ENCODE assay signal across 8 cellular contexts in genomic region chr6:125163339-125163738, GRCh38. TPM values are rescaled to one million over a fixed set of nuclear protein-coding genes. Genes with fewer than 3 reads are reported as not detected.
"Had no signal": no experiment of that assay in that cellular context is flagged by ENCODE, and none has a peak within 500 bp of the region (broad histone marks: within the 10 kb centered on the region; RNA-seq: fewer than 3 reads in every experiment).

No MANE protein-coding gene starts in this region.

RNA-seq across cellular contexts. Expression of gene TPD52L1, which starts 9.8 kb away (rescaled TPM):
- total RNA-seq: activated B cell treated with CpG ODN at 0.5 μM for 24 hours; activated CD4-positive, alpha-beta memory T cell treated with anti-CD3 and anti-CD28 coated beads, Interleukin-2, amount 10 ng/mL, durations not matched to agents 7 days and 5 days; activated CD4-positive, alpha-beta T cell treated with anti-CD3 and anti-CD28 coated beads, Interleukin-2, amount 10 ng/mL, durations not matched to agents 7 days and 5 days; activated CD8-positive, alpha-beta memory T cell treated with anti-CD3 and anti-CD28 coated beads, Interleukin-2, amount 10 ng/mL, durations not matched to agents 7 days and 5 days; activated CD8-positive, alpha-beta T cell treated with anti-CD3 and anti-CD28 coated beads, Interleukin-2, amount 10 ng/mL, durations not matched to agents 7 days and 5 days; T-helper 1 cell treated with Interleukin-12 subunit alpha and Interleukin-12 subunit beta and Interleukin-4 antibody, amounts not matched to agents 30 ng/mL and 1 ng/mL, for 36 hours; T-helper 17 cell; T-helper 2 cell treated with Interferon-gamma antibody and Interleukin-4, amounts not matched to agents 100 ng/mL and 5 ng/mL, for 36 hours had no signal
